ENCODE assay signal across 1 cellular context in genomic region chr4:81259151-81259550, GRCh38.
TF ChIP-seq lines count a peak whose summit lies in the region.

No MANE protein-coding gene starts in this region.

TF ChIP-seq in IMR-90, 13 proteins besides CTCF, POLR2A, EP300 and RAD21 (continued from another document):
- TF ChIP-seq RCOR1 (IDR thresholded peaks at IDR 0.05; ENCODE audit: insufficient replicate concordance, low read length) (no peak), NFE2L2 (IDR thresholded peaks at IDR 0.05; ENCODE audit: low read depth, low read length) (no peak), MAFK (IDR thresholded peaks at IDR 0.05; ENCODE audit: low read depth, low read length) (no peak), USF2 (IDR thresholded peaks at IDR 0.05; ENCODE audit: low read depth, low read length) (no peak)
